9 cellular contexts compared by ENCODE assay signal in the genomic region with DNA sequence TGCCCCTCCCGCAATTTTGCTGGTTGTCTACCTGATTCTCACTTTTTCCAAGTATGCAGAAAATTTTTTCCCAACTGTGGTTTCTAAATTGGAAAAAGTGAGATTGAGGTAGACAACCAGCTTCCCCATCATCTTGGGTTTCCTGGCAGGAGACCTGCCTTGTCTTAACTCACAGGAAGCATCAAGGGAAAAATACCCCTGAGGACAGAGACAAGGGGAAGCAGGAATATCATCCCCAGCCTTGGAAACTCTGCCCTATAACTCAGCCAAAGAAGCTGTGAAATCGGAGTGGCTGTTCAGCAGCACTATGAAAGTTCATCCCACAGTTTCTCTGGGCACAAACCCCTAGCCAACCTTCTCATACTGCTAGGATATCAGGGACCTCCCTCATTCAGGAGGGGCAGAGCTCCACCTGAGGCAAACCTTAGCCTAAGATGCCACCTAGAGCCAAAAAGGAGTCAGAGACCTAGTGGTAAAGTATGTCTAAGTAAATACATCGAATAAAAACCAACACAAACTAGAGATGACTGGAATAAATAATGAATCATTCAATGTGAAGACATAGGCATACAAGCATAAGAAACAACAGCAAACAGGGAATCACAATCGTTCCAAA.
DNase-seq lines count a peak whose midpoint lies in the region; ATAC-seq and TF ChIP-seq lines count a peak whose summit lies in the region.
"Had no signal": no experiment of that assay in that cellular context is flagged by ENCODE, and none has a peak within 500 bp of the region (broad histone marks: within the 10 kb centered on the region; RNA-seq: fewer than 3 reads in every experiment).

No MANE protein-coding gene starts in this region.

- H3K36me3 ChIP-seq in RWPE2 (ENCODE audit: low read depth) (no peaks in the 10 kb centered on the region), iPS DF 6.9 (ENCODE audit: control insufficient read depth, insufficient read depth, low read length) (no peaks in the 10 kb centered on the region)

- no peaks in the 10 kb centered on the region for H3K4me1 ChIP-seq in RWPE2 (ENCODE audit: insufficient read depth, poor library complexity, severe bottlenecking)
- no peaks in the 10 kb centered on the region for H3K4me1 ChIP-seq in iPS DF 6.9 (ENCODE audit: control insufficient read depth, insufficient read depth, low read length)

- H3K4me3 ChIP-seq in RWPE2 (ENCODE audit: severe bottlenecking) (no peak overlapping the region), iPS DF 6.9 (ENCODE audit: low read length) (no peak overlapping the region)

- H3K27me3 ChIP-seq in RWPE2 (ENCODE audit: insufficient read depth, poor library complexity, severe bottlenecking): no peaks in the 10 kb centered on the region
- no peaks in the 10 kb centered on the region for H3K27me3 ChIP-seq in iPS DF 6.9 (ENCODE audit: control insufficient read depth, insufficient read depth, low read length)

- H3K9me3 ChIP-seq in RWPE2 (ENCODE audit: severe bottlenecking): peaks cover 3% of the 10 kb centered on the region
- no peaks in the 10 kb centered on the region for H3K9me3 ChIP-seq in iPS DF 6.9 (ENCODE audit: control insufficient read depth, insufficient read depth, low read length)

- no peak overlapping the region for H3K27ac ChIP-seq in RWPE2 (ENCODE audit: poor library complexity, severe bottlenecking)
- H3K27ac ChIP-seq in iPS DF 6.9 (ENCODE audit: low read length): no peak overlapping the region

- peak; percentile 94 for ATAC-seq in RWPE2 (ENCODE audit: low read depth)

- DNase-seq in D341Med (ENCODE audit: low spot score): peak; percentile 50
- peak; percentile 26 for DNase-seq in HPDE6-E6E7 (ENCODE audit: extremely low spot score)
- no peak for DNase-seq in RWPE2 (ENCODE audit: low spot score)
- peak; percentile 45 for DNase-seq in iPS DF 6.9 (ENCODE audit: low read depth, low spot score)
- DNase-seq in NCI-H510A (lab: John Stamatoyannopoulos, UW): no peak
- DNase-seq in activated CD4-positive, CD25-positive, alpha-beta regulatory T cell treated with anti-CD3 and anti-CD28 coated beads, Interleukin-2, amount 50 U/mL, for 72 hours: no peak
- DNase-seq in stimulated activated CD4-positive, alpha-beta T cell treated with anti-CD3 and anti-CD28 coated beads, Interleukin-15, amount 100 ng/mL, for 24 hours: no peak
- no peak for DNase-seq in central memory CD4-positive, alpha-beta T cell
- DNase-seq: naive B cell had no signal

- peak; percentile 47 for TF ChIP-seq CTCF in RWPE2 (IDR thresholded peaks at IDR 0.05; ENCODE audit: poor library complexity, severe bottlenecking)

- WGBS in iPS DF 6.9 (ENCODE audit: insufficient coverage, insufficient read length): no CpG with 5 or more reads among the region's 4 CpGs

Comparison
In these comparisons a context has a peak if more than half of its experiments do, and no peak if none do; other contexts are left out.
1. DNase-seq: peak in D341Med (single experiment), HPDE6-E6E7 (single experiment) and iPS DF 6.9 (single experiment); none in RWPE2 (single experiment), NCI-H510A (single experiment), activated CD4-positive, CD25-positive, alpha-beta regulatory T cell treated with anti-CD3 and anti-CD28 coated beads, Interleukin-2, amount 50 U/mL, for 72 hours (single experiment), stimulated activated CD4-positive, alpha-beta T cell treated with anti-CD3 and anti-CD28 coated beads, Interleukin-15, amount 100 ng/mL, for 24 hours (single experiment) and central memory CD4-positive, alpha-beta T cell (single experiment).